22 cellular contexts compared by ENCODE assay signal in genomic region chr5:51958473-51958872, GRCh38.
"Had no signal": no experiment of that assay in that cellular context is flagged by ENCODE, and none has a peak within 500 bp of the region (broad histone marks: within the 10 kb centered on the region; RNA-seq: fewer than 3 reads in every experiment).

No MANE protein-coding gene starts in this region.

- H3K9ac ChIP-seq: parathyroid adenoma had no signal

- H3K27ac ChIP-seq: colonic mucosa, dorsolateral prefrontal cortex, left ventricle myocardium inferior, parathyroid adenoma, thoracic aorta, vagina had no signal

- H3K4me3 ChIP-seq: colonic mucosa, dorsolateral prefrontal cortex, left ventricle myocardium inferior, thoracic aorta, vagina had no signal

- H3K4me1 ChIP-seq: colonic mucosa, left ventricle myocardium inferior, parathyroid adenoma, vagina had no signal

- H3K79me2 ChIP-seq: parathyroid adenoma had no signal

- DNase-seq: activated CD4-positive, alpha-beta T cell treated with anti-CD3 and anti-CD28 coated beads for 1 hour; activated CD4-positive, alpha-beta T cell treated with anti-CD3 and anti-CD28 coated beads, Interleukin-2, amount 50 U/mL, for 1 hour; activated CD8-positive, alpha-beta memory T cell treated with anti-CD3 and anti-CD28 coated beads, Interleukin-2, amount 50 U/mL, for 48 hours; activated naive CD4-positive, alpha-beta T cell treated with Interleukin-2 at 50 U/mL for 16 hours; activated naive CD8-positive, alpha-beta T cell treated with anti-CD3 and anti-CD28 coated beads for 36 hours; activated T-cell treated with anti-CD3 and anti-CD28 coated beads, Interleukin-2, amount 50 U/mL, for 4 hours; amniotic stem cell; colonic mucosa; dorsolateral prefrontal cortex; effector memory CD8-positive, alpha-beta T cell; foreskin melanocyte; hypothalamus; left ventricle myocardium inferior; mammary epithelial cell; midbrain; nucleus accumbens; right cardiac atrium; stimulated activated CD4-positive, alpha-beta T cell treated with anti-CD3 and anti-CD28 coated beads, Interleukin-4, amount 100 ng/mL, for 24 hours; stimulated activated naive CD4-positive, alpha-beta T cell treated with Interleukin-2 at 50 U/mL for 16 hours had no signal

- H3K36me3 ChIP-seq: colonic mucosa, left ventricle myocardium inferior, thoracic aorta, vagina had no signal

- H3K27me3 ChIP-seq: colonic mucosa, dorsolateral prefrontal cortex, vagina had no signal
